8 cellular contexts compared by ENCODE assay signal in genomic region chr2:171159326-171160118, GRCh38. TPM values are rescaled to one million over a fixed set of nuclear protein-coding genes. Genes with fewer than 3 reads are reported as not detected.
DNase-seq lines count a peak whose midpoint lies in the region; ATAC-seq and TF ChIP-seq lines count a peak whose summit lies in the region.

No MANE protein-coding gene starts in this region.

- no peaks in the 10 kb centered on the region for H3K9me3 Mint-ChIP-seq in CD4-positive, alpha-beta T cell
- no peaks in the 10 kb centered on the region for H3K9me3 Mint-ChIP-seq in T-cell
- H3K9me3 Mint-ChIP-seq in progenitor cell of endocrine pancreas (ENCODE audit: low read depth) = no peaks in the 10 kb centered on the region

- H3K4me3 ChIP-seq in urinary bladder (ENCODE audit: low read depth, low read length) = peak overlapping the region; percentile 98

- DNase-seq in CD4-positive, alpha-beta T cell = peak; percentile 30 to 76 (median 48)
- DNase-seq in KG1 (lab: John Stamatoyannopoulos, UW) (peak; percentile 78), T-cell (peak; percentile 36 to 84 (median 66)), amniotic epithelial cell (ENCODE audit: low read depth) (peak; percentile 66), left ventricle myocardium superior (peak; percentile 59), progenitor cell of endocrine pancreas (ENCODE audit: low spot score, unreplicated experiment) (peak; percentile 40)

- peak; percentile 49 for ATAC-seq in CD4-positive, alpha-beta T cell (ENCODE audit: poor library complexity)
- ATAC-seq in GM19372 (IDR thresholded peaks at IDR 0.05; ENCODE audit: low read depth, unreplicated experiment) (peak; percentile 10), T-cell (replicated peaks in 1 of 4) (peak; percentile 22 to 57 (median 26)), left ventricle myocardium superior (peak; percentile 47)

- intact Hi-C loops in CD4-positive, alpha-beta T cell (cut with DNase I, micrococcal nuclease) = loop anchor here (1.0 to 10.0 kb wide), 13 partner anchors 37 to 273 kb away; partner anchors contain the start of genes GORASP2 (in 2 of the 2), DCAF17 (in 1 of the 2) and METTL8 (in 1 of the 2)
- intact Hi-C loops in left ventricle myocardium superior (cut with micrococcal nuclease) = no loop called here

- CTCF ChIA-PET in CD4-positive, alpha-beta T cell (lab: Charles Lee) = interaction anchor here (0.7 to 4.0 kb wide), 14 partner anchors 12 to 257 kb away, joined by 3 to 27 read pairs (median 5); partner anchors contain the start of gene GORASP2
- CTCF ChIA-PET in T-cell (lab: Charles Lee) = interaction anchor here (0.5 to 3.6 kb wide), 16 partner anchors 22 to 257 kb away, joined by 3 to 21 read pairs (median 4); partner anchors contain the start of gene GORASP2 (in 2 of the 2)

- H3K4me1 ChIP-seq in urinary bladder (ENCODE audit: insufficient read depth) = no peaks in the 10 kb centered on the region

- H3K27me3 ChIP-seq in CD4-positive, alpha-beta T cell (ENCODE audit: control insufficient read depth, insufficient read depth, low read length) = no peaks in the 10 kb centered on the region

- WGBS in urinary bladder = under 1% methylated on average over 38 of the region's 38 CpGs

- H3K27ac Mint-ChIP-seq in CD4-positive, alpha-beta T cell = peak overlapping the region; percentile 95
- H3K27ac Mint-ChIP-seq in T-cell (peak overlapping the region; percentile 92 to 95), progenitor cell of endocrine pancreas (peak overlapping the region; percentile 96)

- peaks cover 84% of the 10 kb centered on the region for H3K4me1 Mint-ChIP-seq in CD4-positive, alpha-beta T cell (ENCODE audit: low read depth)
- H3K4me1 Mint-ChIP-seq in T-cell (peaks cover 70 to 81% (median 71%) of the 10 kb centered on the region in 3 donors), progenitor cell of endocrine pancreas (ENCODE audit: low read depth) (peaks cover 25% of the 10 kb centered on the region)

- peak; percentile 67 for TF ChIP-seq CTCF in CD4-positive, alpha-beta T cell (IDR thresholded peaks at IDR 0.05)
- TF ChIP-seq CTCF in progenitor cell of endocrine pancreas (IDR thresholded peaks at IDR 0.05; ENCODE audit: unreplicated experiment) = peak; percentile 41

- H3K27me3 Mint-ChIP-seq in CD4-positive, alpha-beta T cell = no peaks in the 10 kb centered on the region
- H3K27me3 Mint-ChIP-seq in T-cell = no peaks in the 10 kb centered on the region
- H3K27me3 Mint-ChIP-seq in progenitor cell of endocrine pancreas = no peaks in the 10 kb centered on the region

- H3K36me3 Mint-ChIP-seq in CD4-positive, alpha-beta T cell (ENCODE audit: low read depth) = peaks cover 21% of the 10 kb centered on the region
- H3K36me3 Mint-ChIP-seq in T-cell = no peaks in the 10 kb centered on the region
- no peaks in the 10 kb centered on the region for H3K36me3 Mint-ChIP-seq in progenitor cell of endocrine pancreas (ENCODE audit: insufficient read depth)

- no peaks in the 10 kb centered on the region for H3K36me3 ChIP-seq in urinary bladder (ENCODE audit: insufficient read depth)

- H3K9me3 ChIP-seq in CD4-positive, alpha-beta T cell (ENCODE audit: control insufficient read depth, low read length) = no peaks in the 10 kb centered on the region

- H3K27ac ChIP-seq in CD4-positive, alpha-beta T cell (ENCODE audit: low read depth, low read length) = peak overlapping the region; percentile 95
- peak overlapping the region; percentile 99 for H3K27ac ChIP-seq in urinary bladder (ENCODE audit: low read depth)

- POLR2A ChIA-PET in CD4-positive, alpha-beta T cell (lab: Charles Lee) = interaction anchor here (0.9 to 4.5 kb wide), 16 partner anchors 10 to 279 kb away, joined by 3 to 43 read pairs (median 4); partner anchors contain the start of genes DCAF17, GORASP2 and METTL8
- POLR2A ChIA-PET in T-cell (lab: Charles Lee) = interaction anchor here (0.6 to 0.9 kb wide), 6 partner anchors 11 to 168 kb away, joined by 3 to 5 read pairs (median 4); no protein-coding TSS in a partner anchor

- peak overlapping the region; percentile 90 for H3K4me3 Mint-ChIP-seq in CD4-positive, alpha-beta T cell
- H3K4me3 Mint-ChIP-seq in T-cell (peak overlapping the region; percentile 93 to 98 (median 95)), progenitor cell of endocrine pancreas (ENCODE audit: low read depth) (peak overlapping the region; percentile 90)

RNA-seq across cellular contexts. Expression of gene TLK1, which starts 1.2 kb away (rescaled TPM):
- 100 to 1,000 TPM; 135 to 138 TPM for total RNA-seq in CD4-positive, alpha-beta T cell
- total RNA-seq in T-cell = 100 to 1,000 TPM; 112 to 129 (median 120) TPM
- total RNA-seq in left ventricle myocardium superior = 29.6 TPM
- total RNA-seq in progenitor cell of endocrine pancreas = 75.2 and 76.8 TPM in 2 replicates
- total RNA-seq in urinary bladder = 50.9 TPM
- 23.3 TPM for polyA plus RNA-seq in urinary bladder

Comparison
In these comparisons a context has a peak if more than half of its experiments do, and no peak if none do; other contexts are left out.
1. Peak in every context shown above with its lines: DNase-seq, ATAC-seq, H3K4me3 ChIP-seq and H3K27ac ChIP-seq.